ENCODE assay signal across 1 cellular context in genomic region chr17:82565551-82565950, GRCh38.
A peak's percentile ranks its signal among the peaks of the same experiment; 100 is the strongest.
TF ChIP-seq lines count a peak whose summit lies in the region.

No MANE protein-coding gene starts in this region.

TF ChIP-seq in HepG2, 621 proteins besides CTCF, POLR2A, EP300 and RAD21 (continued from another document):
- TF ChIP-seq POGK (CRISPR knock-in tag; conservative IDR thresholded peaks at IDR 0.05), result 0 out of 2 replicates have a peak, but pooled peaks have one; percentile 9
- 0 out of 2 replicates have a peak, but pooled peaks have one; percentile 7 for TF ChIP-seq ZBTB43 (CRISPR knock-in tag; conservative IDR thresholded peaks at IDR 0.05)
- no peak for TF ChIP-seq SETDB1 (CRISPR knock-in tag; IDR thresholded peaks at IDR 0.05; ENCODE audit: borderline replicate concordance)
